2 cellular contexts compared by ENCODE assay signal in the genomic region with DNA sequence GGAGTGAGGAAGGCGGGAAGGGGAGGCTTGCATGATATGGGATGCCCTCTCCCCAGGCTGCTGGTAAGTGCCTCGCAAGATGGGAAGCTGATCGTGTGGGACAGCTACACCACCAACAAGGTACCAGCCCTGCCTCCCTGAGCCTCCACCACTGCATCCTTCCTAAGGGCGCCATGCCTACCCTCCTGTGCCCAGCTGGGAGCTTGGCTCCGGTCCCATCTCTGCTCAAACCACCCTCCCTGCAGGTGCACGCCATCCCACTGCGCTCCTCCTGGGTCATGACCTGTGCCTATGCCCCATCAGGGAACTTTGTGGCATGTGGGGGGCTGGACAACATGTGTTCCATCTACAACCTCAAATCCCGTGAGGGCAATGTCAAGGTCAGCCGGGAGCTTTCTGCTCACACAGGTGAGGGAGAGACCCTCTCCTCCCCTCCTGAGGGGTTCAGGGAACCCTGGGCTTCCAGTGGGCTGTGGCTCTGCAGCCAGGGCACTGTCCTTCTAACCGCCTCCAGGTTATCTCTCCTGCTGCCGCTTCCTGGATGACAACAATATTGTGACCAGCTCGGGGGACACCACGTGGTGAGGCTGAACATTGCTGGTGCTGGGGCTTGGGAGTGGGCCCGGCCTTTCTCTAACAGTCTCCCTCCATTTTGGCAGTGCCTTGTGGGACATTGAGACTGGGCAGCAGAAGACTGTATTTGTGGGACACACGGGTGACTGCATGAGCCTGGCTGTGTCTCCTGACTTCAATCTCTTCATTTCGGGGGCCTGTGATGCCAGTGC.
TF ChIP-seq lines count a peak whose summit lies in the region.

No MANE protein-coding gene starts in this region.

TF ChIP-seq in GM23338, 12 proteins besides CTCF, POLR2A, EP300 and RAD21 (continues in another document):
- TF ChIP-seq EZH2phosphoT487 (IDR thresholded peaks at IDR 0.05; ENCODE audit: unreplicated experiment) (no peak), ZNF462 (CRISPR knock-in tag; IDR thresholded peaks at IDR 0.05) (no peak), REST (IDR thresholded peaks at IDR 0.05; ENCODE audit: unreplicated experiment) (no peak), CREB1 (CRISPR knock-in tag; IDR thresholded peaks at IDR 0.05; ENCODE audit: low read depth) (no peak), POLR2AphosphoS5 (IDR thresholded peaks at IDR 0.05; ENCODE audit: low read depth) (no peak), ZNF114 (CRISPR knock-in tag; IDR thresholded peaks at IDR 0.05) (no peak), JUNB (IDR thresholded peaks at IDR 0.05; ENCODE audit: unreplicated experiment) (no peak)
- TF ChIP-seq, protein P1, sequence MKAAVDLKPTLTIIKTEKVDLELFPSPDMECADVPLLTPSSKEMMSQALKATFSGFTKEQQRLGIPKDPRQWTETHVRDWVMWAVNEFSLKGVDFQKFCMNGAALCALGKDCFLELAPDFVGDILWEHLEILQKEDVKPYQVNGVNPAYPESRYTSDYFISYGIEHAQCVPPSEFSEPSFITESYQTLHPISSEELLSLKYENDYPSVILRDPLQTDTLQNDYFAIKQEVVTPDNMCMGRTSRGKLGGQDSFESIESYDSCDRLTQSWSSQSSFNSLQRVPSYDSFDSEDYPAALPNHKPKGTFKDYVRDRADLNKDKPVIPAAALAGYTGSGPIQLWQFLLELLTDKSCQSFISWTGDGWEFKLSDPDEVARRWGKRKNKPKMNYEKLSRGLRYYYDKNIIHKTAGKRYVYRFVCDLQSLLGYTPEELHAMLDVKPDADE (IDR thresholded peaks at IDR 0.05), result no peak

TF ChIP-seq in K562, 482 proteins besides CTCF, POLR2A, EP300 and RAD21 (continues in another document):
- TF ChIP-seq C11orf30 (IDR thresholded peaks at IDR 0.05; ENCODE audit: low read depth) (no peak), MYC (IDR thresholded peaks at IDR 0.05; ENCODE audit: low read depth, low read length) (peak; percentile 46; the same call in 1 of the 2 replicates), MYC (CRISPR knock-in tag; IDR thresholded peaks at IDR 0.05; ENCODE audit: borderline replicate concordance, low read depth) (no peak), RBM15 (IDR thresholded peaks at IDR 0.05; ENCODE audit: insufficient read depth, low read length) (no peak), ARHGAP35 (IDR thresholded peaks at IDR 0.05; ENCODE audit: partially characterized antibody) (no peak), ZBTB7A (IDR thresholded peaks at IDR 0.05; ENCODE audit: borderline replicate concordance, control insufficient read depth, low read depth, low read length) (peak; percentile 32; the same call in 1 of the 2 replicates), CUX1 (CRISPR knock-in tag; IDR thresholded peaks at IDR 0.05) (no peak), ADNP (tag; IDR thresholded peaks at IDR 0.05) (no peak), HNRNPL (IDR thresholded peaks at IDR 0.05; ENCODE audit: low read depth, low read length) (no peak), ZNF699 (CRISPR knock-in tag; IDR thresholded peaks at IDR 0.05; ENCODE audit: insufficient replicate concordance) (no peak), HLTF (IDR thresholded peaks at IDR 0.05) (no peak), HINFP (tag; conservative IDR thresholded peaks at IDR 0.05; ENCODE audit: low read depth) (no peak), SOX6 (IDR thresholded peaks at IDR 0.05) (no peak), ZSCAN32 (CRISPR knock-in tag; IDR thresholded peaks at IDR 0.05) (no peak), RBM17 (IDR thresholded peaks at IDR 0.05; ENCODE audit: borderline replicate concordance, low read depth, low read length) (no peak), NONO (IDR thresholded peaks at IDR 0.05; ENCODE audit: low read depth in 2 of 2, low read length in 1 of 2) (no peak), MAX (CRISPR knock-in tag; IDR thresholded peaks at IDR 0.05) (peak; percentile 95), NCOR1 (IDR thresholded peaks at IDR 0.05) (no peak), POU5F1 (IDR thresholded peaks at IDR 0.05; ENCODE audit: borderline replicate concordance, low read depth, low read length, partially characterized antibody) (no peak), POLR2H (tag; IDR thresholded peaks at IDR 0.05; ENCODE audit: low read depth) (no peak), GABPB2 (CRISPR knock-in tag; conservative IDR thresholded peaks at IDR 0.05) (no peak), RNF2 (IDR thresholded peaks at IDR 0.05) (no peak), ETV6 (IDR thresholded peaks at IDR 0.05; ENCODE audit: borderline replicate concordance in 1 of 2, low read depth in 2 of 2, low read length in 1 of 2) (no peak), ETV6 (CRISPR knock-in tag; IDR thresholded peaks at IDR 0.05; ENCODE audit: borderline replicate concordance) (no peak), POLR2B (IDR thresholded peaks at IDR 0.05; ENCODE audit: low read depth, partially characterized antibody) (no peak), ZFP30 (CRISPR knock-in tag; IDR thresholded peaks at IDR 0.05; ENCODE audit: borderline replicate concordance) (no peak), SMAD1 (IDR thresholded peaks at IDR 0.05; ENCODE audit: low read depth, low read length, partially characterized antibody) (no peak), PRPF4 (IDR thresholded peaks at IDR 0.05; ENCODE audit: insufficient read depth, low read depth, low read length, poor library complexity, severe bottlenecking) (no peak), ZKSCAN8 (CRISPR knock-in tag; IDR thresholded peaks at IDR 0.05) (no peak), MEIS2 (IDR thresholded peaks at IDR 0.05; ENCODE audit: partially characterized antibody) (no peak)
- TF ChIP-seq, protein P2, sequence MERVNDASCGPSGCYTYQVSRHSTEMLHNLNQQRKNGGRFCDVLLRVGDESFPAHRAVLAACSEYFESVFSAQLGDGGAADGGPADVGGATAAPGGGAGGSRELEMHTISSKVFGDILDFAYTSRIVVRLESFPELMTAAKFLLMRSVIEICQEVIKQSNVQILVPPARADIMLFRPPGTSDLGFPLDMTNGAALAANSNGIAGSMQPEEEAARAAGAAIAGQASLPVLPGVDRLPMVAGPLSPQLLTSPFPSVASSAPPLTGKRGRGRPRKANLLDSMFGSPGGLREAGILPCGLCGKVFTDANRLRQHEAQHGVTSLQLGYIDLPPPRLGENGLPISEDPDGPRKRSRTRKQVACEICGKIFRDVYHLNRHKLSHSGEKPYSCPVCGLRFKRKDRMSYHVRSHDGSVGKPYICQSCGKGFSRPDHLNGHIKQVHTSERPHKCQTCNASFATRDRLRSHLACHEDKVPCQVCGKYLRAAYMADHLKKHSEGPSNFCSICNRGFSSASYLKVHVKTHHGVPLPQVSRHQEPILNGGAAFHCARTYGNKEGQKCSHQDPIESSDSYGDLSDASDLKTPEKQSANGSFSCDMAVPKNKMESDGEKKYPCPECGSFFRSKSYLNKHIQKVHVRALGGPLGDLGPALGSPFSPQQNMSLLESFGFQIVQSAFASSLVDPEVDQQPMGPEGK (CRISPR knock-in tag; IDR thresholded peaks at IDR 0.05; ENCODE audit: borderline replicate concordance), result no peak
- TF ChIP-seq, protein P3, sequence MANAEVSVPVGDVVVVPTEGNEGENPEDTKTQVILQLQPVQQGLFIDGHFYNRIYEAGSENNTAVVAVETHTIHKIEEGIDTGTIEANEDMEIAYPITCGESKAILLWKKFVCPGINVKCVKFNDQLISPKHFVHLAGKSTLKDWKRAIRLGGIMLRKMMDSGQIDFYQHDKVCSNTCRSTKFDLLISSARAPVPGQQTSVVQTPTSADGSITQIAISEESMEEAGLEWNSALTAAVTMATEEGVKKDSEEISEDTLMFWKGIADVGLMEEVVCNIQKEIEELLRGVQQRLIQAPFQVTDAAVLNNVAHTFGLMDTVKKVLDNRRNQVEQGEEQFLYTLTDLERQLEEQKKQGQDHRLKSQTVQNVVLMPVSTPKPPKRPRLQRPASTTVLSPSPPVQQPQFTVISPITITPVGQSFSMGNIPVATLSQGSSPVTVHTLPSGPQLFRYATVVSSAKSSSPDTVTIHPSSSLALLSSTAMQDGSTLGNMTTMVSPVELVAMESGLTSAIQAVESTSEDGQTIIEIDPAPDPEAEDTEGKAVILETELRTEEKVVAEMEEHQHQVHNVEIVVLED (CRISPR knock-in tag; IDR thresholded peaks at IDR 0.05), result no peak
- TF ChIP-seq, protein P4, sequence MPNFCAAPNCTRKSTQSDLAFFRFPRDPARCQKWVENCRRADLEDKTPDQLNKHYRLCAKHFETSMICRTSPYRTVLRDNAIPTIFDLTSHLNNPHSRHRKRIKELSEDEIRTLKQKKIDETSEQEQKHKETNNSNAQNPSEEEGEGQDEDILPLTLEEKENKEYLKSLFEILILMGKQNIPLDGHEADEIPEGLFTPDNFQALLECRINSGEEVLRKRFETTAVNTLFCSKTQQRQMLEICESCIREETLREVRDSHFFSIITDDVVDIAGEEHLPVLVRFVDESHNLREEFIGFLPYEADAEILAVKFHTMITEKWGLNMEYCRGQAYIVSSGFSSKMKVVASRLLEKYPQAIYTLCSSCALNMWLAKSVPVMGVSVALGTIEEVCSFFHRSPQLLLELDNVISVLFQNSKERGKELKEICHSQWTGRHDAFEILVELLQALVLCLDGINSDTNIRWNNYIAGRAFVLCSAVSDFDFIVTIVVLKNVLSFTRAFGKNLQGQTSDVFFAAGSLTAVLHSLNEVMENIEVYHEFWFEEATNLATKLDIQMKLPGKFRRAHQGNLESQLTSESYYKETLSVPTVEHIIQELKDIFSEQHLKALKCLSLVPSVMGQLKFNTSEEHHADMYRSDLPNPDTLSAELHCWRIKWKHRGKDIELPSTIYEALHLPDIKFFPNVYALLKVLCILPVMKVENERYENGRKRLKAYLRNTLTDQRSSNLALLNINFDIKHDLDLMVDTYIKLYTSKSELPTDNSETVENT (CRISPR knock-in tag; IDR thresholded peaks at IDR 0.05), result no peak
- TF ChIP-seq, protein P5, sequence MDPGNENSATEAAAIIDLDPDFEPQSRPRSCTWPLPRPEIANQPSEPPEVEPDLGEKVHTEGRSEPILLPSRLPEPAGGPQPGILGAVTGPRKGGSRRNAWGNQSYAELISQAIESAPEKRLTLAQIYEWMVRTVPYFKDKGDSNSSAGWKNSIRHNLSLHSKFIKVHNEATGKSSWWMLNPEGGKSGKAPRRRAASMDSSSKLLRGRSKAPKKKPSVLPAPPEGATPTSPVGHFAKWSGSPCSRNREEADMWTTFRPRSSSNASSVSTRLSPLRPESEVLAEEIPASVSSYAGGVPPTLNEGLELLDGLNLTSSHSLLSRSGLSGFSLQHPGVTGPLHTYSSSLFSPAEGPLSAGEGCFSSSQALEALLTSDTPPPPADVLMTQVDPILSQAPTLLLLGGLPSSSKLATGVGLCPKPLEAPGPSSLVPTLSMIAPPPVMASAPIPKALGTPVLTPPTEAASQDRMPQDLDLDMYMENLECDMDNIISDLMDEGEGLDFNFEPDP (CRISPR knock-in tag; IDR thresholded peaks at IDR 0.05), result no peak
- TF ChIP-seq, protein P6, sequence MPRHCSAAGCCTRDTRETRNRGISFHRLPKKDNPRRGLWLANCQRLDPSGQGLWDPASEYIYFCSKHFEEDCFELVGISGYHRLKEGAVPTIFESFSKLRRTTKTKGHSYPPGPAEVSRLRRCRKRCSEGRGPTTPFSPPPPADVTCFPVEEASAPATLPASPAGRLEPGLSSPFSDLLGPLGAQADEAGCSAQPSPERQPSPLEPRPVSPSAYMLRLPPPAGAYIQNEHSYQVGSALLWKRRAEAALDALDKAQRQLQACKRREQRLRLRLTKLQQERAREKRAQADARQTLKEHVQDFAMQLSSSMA (CRISPR knock-in tag; IDR thresholded peaks at IDR 0.05), result no peak
